6 cellular contexts compared by ENCODE assay signal in genomic region chr11:65898656-65899355, GRCh38. TPM values are rescaled to one million over a fixed set of nuclear protein-coding genes. Genes with fewer than 3 reads are reported as not detected.
DNase-seq lines count a peak whose midpoint lies in the region; ATAC-seq and TF ChIP-seq lines count a peak whose summit lies in the region.

No MANE protein-coding gene starts in this region.

- intact Hi-C loops in stomach (cut with DNase I; ENCODE audit: low total_unique reads): no loop called here

- TF ChIP-seq EP300 in stomach (IDR thresholded peaks at IDR 0.05): no peak

- H3K4me3 ChIP-seq in fibroblast of lung (replicated peaks in 1 of 4; ENCODE audit: control extremely low read depth in 1 of 4, insufficient read depth in 1 of 4, low read depth in 3 of 4, low read length in 4 of 4) (peak overlapping the region; percentile 82 to 97 (median 91)), stomach (peak overlapping the region; percentile 57 to 66 (median 62))

- no peak for ATAC-seq in GM21786 (IDR thresholded peaks at IDR 0.05; ENCODE audit: unreplicated experiment)

- no peaks in the 10 kb centered on the region for H4K20me1 ChIP-seq in fibroblast of lung (ENCODE audit: control insufficient read depth, extremely low read depth, insufficient read depth, low read length)

- no peak overlapping the region for H2AFZ ChIP-seq in fibroblast of lung (ENCODE audit: low read length)

- H3K9ac ChIP-seq in fibroblast of lung (ENCODE audit: insufficient read depth, low read length): peak overlapping the region; percentile 99

- H3K4me1 ChIP-seq in fibroblast of lung (ENCODE audit: control insufficient read depth, extremely low read depth, insufficient read depth, low read length) (peaks cover 40% of the 10 kb centered on the region), stomach (peaks cover 12 to 54% (median 21%) of the 10 kb centered on the region in 4 donors)

- no peaks in the 10 kb centered on the region for H3K27me3 ChIP-seq in fibroblast of lung (ENCODE audit: control insufficient read depth, insufficient read depth, low read length)
- peaks cover 0 to 11% (median 10%) of the 10 kb centered on the region in 3 donors for H3K27me3 ChIP-seq in stomach

- DNase-seq in SKM-1 treated with dmso at 0.1 percent for 144 hours (lab: John Stamatoyannopoulos, UW; ENCODE audit: unreplicated experiment): peak; percentile 34
- no peak for DNase-seq in SKM-1 (lab: John Stamatoyannopoulos, UW; ENCODE audit: unreplicated experiment)
- DNase-seq in fibroblast of lung (ENCODE audit: low read depth in 2 of 2): peak in 1 of 2 donors; percentile 30
- DNase-seq in stomach: no peak
- DNase-seq in OCI-M2 (lab: John Stamatoyannopoulos, UW; ENCODE audit: unreplicated experiment): no peak

- peak overlapping the region; percentile 53 for H3K4me2 ChIP-seq in fibroblast of lung (ENCODE audit: extremely low read depth, insufficient read depth, low read length)

- WGBS in stomach, 5 donors: 25 to 44% (median 28%) methylated on average over 15 to 28 of the region's 28 CpGs

- no peak for TF ChIP-seq POLR2A in stomach (IDR thresholded peaks at IDR 0.05)

- no peak for TF ChIP-seq CTCF in fibroblast of lung (conservative IDR thresholded peaks at IDR 0.05 in 1 of 2, IDR thresholded peaks at IDR 0.05 in 1 of 2; ENCODE audit: low read depth in 1 of 2, low read length in 2 of 2)
- no peak for TF ChIP-seq CTCF in stomach (IDR thresholded peaks at IDR 0.05)

- H3K9me3 ChIP-seq in fibroblast of lung (ENCODE audit: control insufficient read depth, insufficient read depth, low read depth, low read length) (no peaks in the 10 kb centered on the region), stomach (no peaks in the 10 kb centered on the region)

- H3K36me3 ChIP-seq in fibroblast of lung (ENCODE audit: control insufficient read depth, insufficient read depth, low read length): peaks cover 13% of the 10 kb centered on the region
- H3K36me3 ChIP-seq in stomach: peaks cover 0 to 7% (median 0%) of the 10 kb centered on the region in 4 donors

- H3K27ac ChIP-seq in fibroblast of lung (ENCODE audit: insufficient read depth, low read length): peak overlapping the region; percentile 100
- H3K27ac ChIP-seq in stomach: peak overlapping the region in 4 of 5 donors; percentile 38 to 86 (median 83)

- H3K79me2 ChIP-seq in fibroblast of lung (ENCODE audit: control insufficient read depth, insufficient read depth, low read length): peaks cover 80% of the 10 kb centered on the region

RNA-seq across cellular contexts. Expression of gene FOSL1, which starts 1.4 kb away (rescaled TPM):
- 7.4 and 8.8 TPM in 2 replicates for total RNA-seq in fibroblast of lung
- polyA plus RNA-seq in fibroblast of lung: 3.5 and 26.9 TPM in 2 replicates
- 27.4 and 167 TPM in 2 replicates for polyA plus RNA-seq in fibroblast of lung (2012)
- polyA minus RNA-seq in fibroblast of lung (ENCODE audit: low replicate concordance): 54.5 and 239 TPM in 2 replicates
- total RNA-seq in stomach: 10 to 100 TPM in 1 of 5 donors, 1 to 10 TPM in 2, not detected in 2; 1.7 to 43.3 (median 1.9) TPM
- 10 to 100 TPM in 2 of 3 donors, 1 to 10 TPM in 1; 7.0 to 14.7 (median 14.1) TPM for polyA plus RNA-seq in stomach

RNA-seq across cellular contexts. Expression of gene CCDC85B, which starts 8.3 kb away (rescaled TPM):
- total RNA-seq in fibroblast of lung (83.7 and 118 TPM in 2 replicates), stomach (10 to 100 TPM in 4 of 5 donors, 1 to 10 TPM in 1; 7.0 to 68.9 (median 20.6) TPM)
- polyA plus RNA-seq in fibroblast of lung (18.1 and 20.6 TPM in 2 replicates), stomach (10 to 100 TPM; 25.1 to 50.4 (median 42.5) TPM)
- 78.4 and 153 TPM in 2 replicates for polyA plus RNA-seq in fibroblast of lung (2012)
- polyA minus RNA-seq in fibroblast of lung (ENCODE audit: low replicate concordance): 6.7 and 7.7 TPM in 2 replicates

RNA-seq across cellular contexts. Expression of gene FIBP, which starts 10.5 kb away (rescaled TPM):
- total RNA-seq in fibroblast of lung (134 and 168 TPM in 2 replicates), stomach (100 to 1,000 TPM in 2 of 5 donors, 10 to 100 TPM in 3; 25.4 to 488 (median 74.3) TPM)
- polyA plus RNA-seq in fibroblast of lung (81.0 and 132 TPM in 2 replicates), stomach (10 to 100 TPM; 45.2 to 76.5 (median 66.0) TPM)
- polyA plus RNA-seq in fibroblast of lung (2012): 102 and 166 TPM in 2 replicates
- polyA minus RNA-seq in fibroblast of lung (ENCODE audit: low replicate concordance): 125 and 200 TPM in 2 replicates

RNA-seq across cellular contexts. Expression of gene CTSW, which starts 19.2 kb away (rescaled TPM):
- not detected in 2 replicates for total RNA-seq in fibroblast of lung
- 0.10 TPM in 1 of 2 replicates, not detected in the other for polyA plus RNA-seq in fibroblast of lung
- 0.09 TPM in 1 of 2 replicates, not detected in the other for polyA plus RNA-seq in fibroblast of lung (2012)
- 0.30 TPM in 1 of 2 replicates, not detected in the other for polyA minus RNA-seq in fibroblast of lung (ENCODE audit: low replicate concordance)
- total RNA-seq in stomach: 1 to 10 TPM in 2 of 5 donors, under 1 TPM in 1, not detected in 2; 0.58 to 2.2 (median 1.1) TPM
- 1 to 10 TPM in 2 of 3 donors, under 1 TPM in 1; 0.43 to 2.7 (median 1.6) TPM for polyA plus RNA-seq in stomach

RNA-seq across cellular contexts. Expression of gene C11orf68, which starts 20.1 kb away (rescaled TPM):
- total RNA-seq in fibroblast of lung (18.0 and 26.6 TPM in 2 replicates), stomach (10 to 100 TPM in 3 of 5 donors, 1 to 10 TPM in 2; 3.1 to 16.8 (median 10.1) TPM)
- polyA plus RNA-seq in fibroblast of lung (27.6 and 57.2 TPM in 2 replicates), stomach (10 to 100 TPM; 26.9 to 31.3 (median 29.6) TPM)
- polyA plus RNA-seq in fibroblast of lung (2012): 46.7 and 99.2 TPM in 2 replicates
- 68.3 and 159 TPM in 2 replicates for polyA minus RNA-seq in fibroblast of lung (ENCODE audit: low replicate concordance)
